ENCODE assay signal across 8 cellular contexts in genomic region chr7:134755422-134756022, GRCh38. TPM values are rescaled to one million over a fixed set of nuclear protein-coding genes. Genes with fewer than 3 reads are reported as not detected.
DNase-seq lines count a peak whose midpoint lies in the region; ATAC-seq and TF ChIP-seq lines count a peak whose summit lies in the region.

No MANE protein-coding gene starts in this region.

- H3K4me3 ChIP-seq in left ventricle myocardium inferior, result no peak overlapping the region

- no peak for ATAC-seq in activated CD8-positive, alpha-beta memory T cell treated with anti-CD3 and anti-CD28 coated beads, Interleukin-2, amount 10 ng/mL, durations not matched to agents 7 days and 5 days
- no peak for ATAC-seq in activated CD8-positive, alpha-beta T cell treated with anti-CD3 and anti-CD28 coated beads for 36 hours
- ATAC-seq in HG02588 (IDR thresholded peaks at IDR 0.05; ENCODE audit: unreplicated experiment), result no peak

- intact Hi-C loops in activated CD8-positive, alpha-beta T cell treated with anti-CD3 and anti-CD28 coated beads for 36 hours (cut with micrococcal nuclease), result loop anchor here (10.0 kb wide), 1 partner anchor 189 kb away; no protein-coding TSS in a partner anchor
- intact Hi-C loops in left ventricle myocardium inferior (cut with micrococcal nuclease), result loop anchor here (10.0 kb wide), 1 partner anchor 61 kb away; no protein-coding TSS in a partner anchor

- CTCF ChIA-PET in activated CD8-positive, alpha-beta memory T cell treated with anti-CD3 and anti-CD28 coated beads, Interleukin-2, amount 10 ng/mL, durations not matched to agents 7 days and 5 days (lab: Charles Lee), result interaction anchor here (0.9 to 2.9 kb wide), 5 partner anchors 9 to 323 kb away, joined by 3 to 9 read pairs (median 4); no protein-coding TSS in a partner anchor
- CTCF ChIA-PET in activated CD8-positive, alpha-beta T cell treated with anti-CD3 and anti-CD28 coated beads for 36 hours (lab: Charles Lee), result interaction anchor here (0.6 to 6.4 kb wide), 6 partner anchors 11 to 123 kb away, joined by 3 to 53 read pairs (median 4); no protein-coding TSS in a partner anchor

- H3K4me3 Mint-ChIP-seq in activated CD8-positive, alpha-beta memory T cell treated with anti-CD3 and anti-CD28 coated beads, Interleukin-2, amount 10 ng/mL, durations not matched to agents 7 days and 5 days, result no peak overlapping the region
- H3K4me3 Mint-ChIP-seq in activated CD8-positive, alpha-beta T cell treated with anti-CD3 and anti-CD28 coated beads for 36 hours, result no peak overlapping the region

- DNase-seq in activated CD8-positive, alpha-beta memory T cell treated with anti-CD3 and anti-CD28 coated beads, Interleukin-2, amount 10 ng/mL, durations not matched to agents 7 days and 5 days, result peak; percentile 58
- DNase-seq in activated CD8-positive, alpha-beta memory T cell treated with anti-CD3 and anti-CD28 coated beads, Interleukin-2, amount 50 U/mL, for 48 hours, result no peak
- peak; percentile 72 for DNase-seq in activated CD8-positive, alpha-beta T cell treated with anti-CD3 and anti-CD28 coated beads for 36 hours
- DNase-seq in left ventricle myocardium inferior, result no peak
- DNase-seq in superior temporal gyrus (ENCODE audit: extremely low spot score), result peak; percentile 44
- DNase-seq in MV-4-11 (lab: John Stamatoyannopoulos, UW), result no peak
- DNase-seq in NOMO-1 treated with DMSO at 0.1 percent for 48 hours (lab: John Stamatoyannopoulos, UW; ENCODE audit: unreplicated experiment), result no peak

- peak; percentile 67 for TF ChIP-seq CTCF in activated CD8-positive, alpha-beta T cell treated with anti-CD3 and anti-CD28 coated beads for 36 hours (IDR thresholded peaks at IDR 0.05)
- TF ChIP-seq CTCF in left ventricle myocardium inferior (IDR thresholded peaks at IDR 0.05; ENCODE audit: borderline replicate concordance), result peak; percentile 73

- no peaks in the 10 kb centered on the region for H3K4me1 ChIP-seq in left ventricle myocardium inferior

- peaks cover 2% of the 10 kb centered on the region for H3K27me3 Mint-ChIP-seq in activated CD8-positive, alpha-beta memory T cell treated with anti-CD3 and anti-CD28 coated beads, Interleukin-2, amount 10 ng/mL, durations not matched to agents 7 days and 5 days
- H3K27me3 Mint-ChIP-seq in activated CD8-positive, alpha-beta T cell treated with anti-CD3 and anti-CD28 coated beads for 36 hours, result no peaks in the 10 kb centered on the region

- POLR2A ChIA-PET in activated CD8-positive, alpha-beta T cell treated with anti-CD3 and anti-CD28 coated beads for 36 hours (lab: Charles Lee), result no interaction called here

- H3K27ac Mint-ChIP-seq in activated CD8-positive, alpha-beta memory T cell treated with anti-CD3 and anti-CD28 coated beads, Interleukin-2, amount 10 ng/mL, durations not matched to agents 7 days and 5 days, result no peak overlapping the region
- H3K27ac Mint-ChIP-seq in activated CD8-positive, alpha-beta T cell treated with anti-CD3 and anti-CD28 coated beads for 36 hours, result no peak overlapping the region

- no peaks in the 10 kb centered on the region for H3K9me3 ChIP-seq in left ventricle myocardium inferior (replicated peaks)

- no peaks in the 10 kb centered on the region for H3K36me3 Mint-ChIP-seq in activated CD8-positive, alpha-beta memory T cell treated with anti-CD3 and anti-CD28 coated beads, Interleukin-2, amount 10 ng/mL, durations not matched to agents 7 days and 5 days
- H3K36me3 Mint-ChIP-seq in activated CD8-positive, alpha-beta T cell treated with anti-CD3 and anti-CD28 coated beads for 36 hours (ENCODE audit: low read depth), result no peaks in the 10 kb centered on the region

- no peaks in the 10 kb centered on the region for H3K36me3 ChIP-seq in left ventricle myocardium inferior

- no peak overlapping the region for H3K27ac ChIP-seq in left ventricle myocardium inferior (replicated peaks)

- H3K27me3 ChIP-seq in left ventricle myocardium inferior (ENCODE audit: low read depth), result no peaks in the 10 kb centered on the region

- H3K4me1 Mint-ChIP-seq in activated CD8-positive, alpha-beta memory T cell treated with anti-CD3 and anti-CD28 coated beads, Interleukin-2, amount 10 ng/mL, durations not matched to agents 7 days and 5 days, result peaks cover 5% of the 10 kb centered on the region
- no peaks in the 10 kb centered on the region for H3K4me1 Mint-ChIP-seq in activated CD8-positive, alpha-beta T cell treated with anti-CD3 and anti-CD28 coated beads for 36 hours (ENCODE audit: low read depth)

- no peaks in the 10 kb centered on the region for H3K9me3 Mint-ChIP-seq in activated CD8-positive, alpha-beta memory T cell treated with anti-CD3 and anti-CD28 coated beads, Interleukin-2, amount 10 ng/mL, durations not matched to agents 7 days and 5 days (ENCODE audit: low read depth)
- H3K9me3 Mint-ChIP-seq in activated CD8-positive, alpha-beta T cell treated with anti-CD3 and anti-CD28 coated beads for 36 hours, result no peaks in the 10 kb centered on the region

RNA-seq across cellular contexts. Expression of gene CALD1, which starts 23.9 kb away (rescaled TPM):
- total RNA-seq in activated CD8-positive, alpha-beta memory T cell treated with anti-CD3 and anti-CD28 coated beads, Interleukin-2, amount 10 ng/mL, durations not matched to agents 7 days and 5 days, result under 1 TPM in 1 of 2 experiments, not detected in 1; 0.47 TPM
- 1 to 10 TPM; 2.1 to 2.2 TPM for total RNA-seq in activated CD8-positive, alpha-beta T cell treated with anti-CD3 and anti-CD28 coated beads for 36 hours
- total RNA-seq in left ventricle myocardium inferior, result 122 TPM

Comparison
In these comparisons a context has a peak if more than half of its experiments do, and no peak if none do; other contexts are left out.
1. DNase-seq: peak in activated CD8-positive, alpha-beta memory T cell treated with anti-CD3 and anti-CD28 coated beads, Interleukin-2, amount 10 ng/mL, durations not matched to agents 7 days and 5 days (single experiment), activated CD8-positive, alpha-beta T cell treated with anti-CD3 and anti-CD28 coated beads for 36 hours (single experiment) and superior temporal gyrus (single experiment); none in activated CD8-positive, alpha-beta memory T cell treated with anti-CD3 and anti-CD28 coated beads, Interleukin-2, amount 50 U/mL, for 48 hours (single experiment), left ventricle myocardium inferior (single experiment), MV-4-11 (single experiment) and NOMO-1 treated with DMSO at 0.1 percent for 48 hours (single experiment).
2. RNA of gene CALD1, which starts 23.9 kb away (total RNA-seq): 122 TPM in left ventricle myocardium inferior (single experiment); 2.1 to 2.2 TPM in activated CD8-positive, alpha-beta T cell treated with anti-CD3 and anti-CD28 coated beads for 36 hours and 0.47 TPM in activated CD8-positive, alpha-beta memory T cell treated with anti-CD3 and anti-CD28 coated beads, Interleukin-2, amount 10 ng/mL, durations not matched to agents 7 days and 5 days; every median in the first group is over 10 times any median in the second.